Comparison of ENCODE assay signal across 1 cellular context in genomic region chr10:71835671-71836593, GRCh38.
TF ChIP-seq lines count a peak whose summit lies in the region.

No MANE protein-coding gene starts in this region.

TF ChIP-seq in GM12878, 131 proteins besides CTCF, POLR2A, EP300 and RAD21 (continued from another document):
- TF ChIP-seq ESRRA (IDR thresholded peaks at IDR 0.05; ENCODE audit: low read length) (no peak), HDGF (IDR thresholded peaks at IDR 0.05) (no peak)
